8 cellular contexts compared by ENCODE assay signal in the genomic region with DNA sequence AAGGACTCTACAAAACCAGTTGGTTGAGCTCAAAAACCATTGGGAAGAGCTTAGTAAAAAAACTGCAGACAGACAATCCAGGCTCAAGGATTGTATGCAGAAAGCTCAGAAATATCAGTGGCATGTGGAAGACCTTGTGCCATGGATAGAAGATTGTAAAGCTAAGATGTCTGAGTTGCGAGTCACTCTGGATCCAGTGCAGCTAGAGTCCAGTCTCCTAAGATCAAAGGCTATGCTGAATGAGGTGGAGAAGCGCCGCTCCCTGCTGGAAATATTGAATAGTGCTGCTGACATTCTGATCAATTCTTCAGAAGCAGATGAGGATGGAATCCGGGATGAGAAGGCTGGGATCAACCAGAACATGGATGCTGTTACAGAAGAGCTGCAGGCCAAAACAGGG.
DNase-seq lines count a peak whose midpoint lies in the region; ATAC-seq and TF ChIP-seq lines count a peak whose summit lies in the region.

No MANE protein-coding gene starts in this region.

- TF ChIP-seq CTCF in ascending aorta (IDR thresholded peaks at IDR 0.05), result no peak
- TF ChIP-seq CTCF in heart right ventricle (IDR thresholded peaks at IDR 0.05), result peak in 1 of 9 donors; percentile 8

- peak; percentile 73 for ATAC-seq in left lobe of liver
- no peak for ATAC-seq in HG03159 (IDR thresholded peaks at IDR 0.05; ENCODE audit: unreplicated experiment)
- ATAC-seq in heart right ventricle, result no peak

- H3K27me3 ChIP-seq in ascending aorta, result no peaks in the 10 kb centered on the region
- H3K27me3 ChIP-seq in heart right ventricle, result no peaks in the 10 kb centered on the region

- peaks cover 11 to 30% of the 10 kb centered on the region in 2 donors for H3K4me1 ChIP-seq in ascending aorta
- peaks cover 1 to 36% (median 19%) of the 10 kb centered on the region in 9 donors for H3K4me1 ChIP-seq in heart right ventricle

- intact Hi-C loops in ascending aorta (cut with DNase I), result no loop called here
- intact Hi-C loops in heart right ventricle (cut with DNase I), result no loop called here

- H3K27ac ChIP-seq in ascending aorta, result peak overlapping the region; percentile 81 to 85
- H3K27ac ChIP-seq in heart right ventricle, result no peak overlapping the region

- H3K36me3 ChIP-seq in ascending aorta (peaks cover 49 to 59% of the 10 kb centered on the region in 2 donors), heart right ventricle (peaks cover 0 to 83% (median 60%) of the 10 kb centered on the region in 9 donors)

- peak; percentile 79 for DNase-seq in AG08396 (ENCODE audit: low spot score)
- peak; percentile 67 for DNase-seq in HK-2 (ENCODE audit: unreplicated experiment)
- no peak for DNase-seq in ascending aorta (ENCODE audit: low spot score in 2 of 2)
- DNase-seq in left lobe of liver (ENCODE audit: low spot score), result no peak
- DNase-seq in NCI-H2227 treated with DMSO at 0.1 percent for 48 hours (lab: John Stamatoyannopoulos, UW), result no peak
- no peak for DNase-seq in DMS153 (lab: John Stamatoyannopoulos, UW)
- DNase-seq in heart right ventricle, result no peak

- WGBS in heart right ventricle, 2 donors, result 90 to 92% methylated on average over 4 of the region's 4 CpGs

- H3K4me3 ChIP-seq in ascending aorta, result no peak overlapping the region
- H3K4me3 ChIP-seq in heart right ventricle, result no peak overlapping the region

- H3K9me3 ChIP-seq in ascending aorta (no peaks in the 10 kb centered on the region), heart right ventricle (no peaks in the 10 kb centered on the region)

Comparison
In these comparisons a context has a peak if more than half of its experiments do, and no peak if none do; other contexts are left out.
1. DNase-seq: peak in AG08396 (single experiment) and HK-2 (single experiment); none in ascending aorta (0 of 2), left lobe of liver (single experiment), NCI-H2227 treated with DMSO at 0.1 percent for 48 hours (single experiment), DMS153 (single experiment) and heart right ventricle (0 of 2).
2. H3K27ac ChIP-seq: peak in ascending aorta (2 of 2); none in heart right ventricle (0 of 10).